Comparison of ENCODE assay signal across 13 cellular contexts in genomic region chr4:102717448-102718092, GRCh38.
DNase-seq lines count a peak whose midpoint lies in the region; ATAC-seq and TF ChIP-seq lines count a peak whose summit lies in the region.
"Had no signal": no experiment of that assay in that cellular context is flagged by ENCODE, and none has a peak within 500 bp of the region (broad histone marks: within the 10 kb centered on the region; RNA-seq: fewer than 3 reads in every experiment).

No MANE protein-coding gene starts in this region.

- peak overlapping the region; percentile 32 for H3K27ac ChIP-seq in neutrophil
- H3K27ac ChIP-seq in MM.1S (ENCODE audit: low read length): no peak overlapping the region
- H3K27ac ChIP-seq: BLaER1, cardiac muscle cell had no signal

- ATAC-seq in HG03196 (IDR thresholded peaks at IDR 0.05; ENCODE audit: unreplicated experiment) (peak; percentile 58), GM19328 (IDR thresholded peaks at IDR 0.05; ENCODE audit: unreplicated experiment) (no peak), GM19467 (IDR thresholded peaks at IDR 0.05; ENCODE audit: unreplicated experiment) (no peak)
- ATAC-seq: activated CD8-positive, alpha-beta T cell treated with anti-CD3 and anti-CD28 coated beads, Interleukin-2, amount 10 ng/mL, durations not matched to agents 7 days and 5 days had no signal

- H3F3A ChIP-seq in MM.1S (ENCODE audit: insufficient read depth, low read length): no peaks in the 10 kb centered on the region

- no peak overlapping the region for H3K4me2 ChIP-seq in MM.1S (ENCODE audit: low read depth, low read length)
- H3K4me2 ChIP-seq: BLaER1 had no signal

- H2AFZ ChIP-seq in MM.1S (ENCODE audit: low read length): no peak overlapping the region

- H3K4me3 ChIP-seq in epithelial cell of esophagus (ENCODE audit: low read length) (no peak overlapping the region), neutrophil (ENCODE audit: low read depth in 1 of 2, low read length in 1 of 2) (no peak overlapping the region), MM.1S (ENCODE audit: low read length) (no peak overlapping the region)
- H3K4me3 ChIP-seq: BLaER1, cardiac muscle cell had no signal

- TF ChIP-seq CTCF in epithelial cell of esophagus (IDR thresholded peaks at IDR 0.05; ENCODE audit: insufficient read depth, low read depth, low read length, missing control alignments): no peak
- TF ChIP-seq CTCF in neutrophil (IDR thresholded peaks at IDR 0.05): no peak
- TF ChIP-seq CTCF in MM.1S (IDR thresholded peaks at IDR 0.05; ENCODE audit: low read length): no peak

- DNase-seq in ELR (ENCODE audit: low read depth): peak; percentile 23
- peak; percentile 69 for DNase-seq in epithelial cell of esophagus (ENCODE audit: low read depth)
- DNase-seq in T-helper 1 cell: no peak
- DNase-seq in MM.1S: no peak
- DNase-seq: activated CD8-positive, alpha-beta T cell treated with anti-CD3 and anti-CD28 coated beads, Interleukin-2, amount 10 ng/mL, durations not matched to agents 7 days and 5 days; activated gamma-delta T cell; Kasumi-1 had no signal

- H3K36me3 ChIP-seq in neutrophil (peaks cover 93% of the 10 kb centered on the region), MM.1S (replicated peaks; ENCODE audit: insufficient read depth, low read length) (peaks cover 6% of the 10 kb centered on the region; the same call in 1 of the 2 replicates)

- H3K79me2 ChIP-seq in MM.1S (ENCODE audit: low read length): no peaks in the 10 kb centered on the region

- H3K27me3 ChIP-seq in neutrophil (no peaks in the 10 kb centered on the region), MM.1S (replicated peaks; ENCODE audit: insufficient read depth, low read length) (no peaks in the 10 kb centered on the region)
- H3K27me3 ChIP-seq: BLaER1, cardiac muscle cell had no signal

- H3K4me1 ChIP-seq in neutrophil (ENCODE audit: control insufficient read depth in 1 of 2, insufficient read depth in 1 of 2, low read depth in 1 of 2, low read length in 1 of 2) (no peaks in the 10 kb centered on the region), MM.1S (ENCODE audit: low read length) (no peaks in the 10 kb centered on the region)
- H3K4me1 ChIP-seq: BLaER1 had no signal

- H3K9me3 ChIP-seq in neutrophil (no peaks in the 10 kb centered on the region), MM.1S (replicated peaks; ENCODE audit: insufficient read depth, low read length) (no peaks in the 10 kb centered on the region)

- H3K9ac ChIP-seq in MM.1S (ENCODE audit: low read length): no peak overlapping the region
- H3K9ac ChIP-seq: BLaER1 had no signal

- no peaks in the 10 kb centered on the region for H3K9me2 ChIP-seq in MM.1S (replicated peaks; ENCODE audit: insufficient read depth, low read length)

- H4K20me1 ChIP-seq in MM.1S (ENCODE audit: insufficient read depth, low read length): no peaks in the 10 kb centered on the region
- H4K20me1 ChIP-seq: BLaER1 had no signal

Comparison
In these comparisons a context has a peak if more than half of its experiments do, and no peak if none do; other contexts are left out.
1. DNase-seq: peak in ELR (single experiment) and epithelial cell of esophagus (single experiment); none in T-helper 1 cell (0 of 5) and MM.1S (single experiment).